ENCODE assay signal across 28 cellular contexts in genomic region chr16:86755571-86756006, GRCh38.
DNase-seq lines count a peak whose midpoint lies in the region; ATAC-seq and TF ChIP-seq lines count a peak whose summit lies in the region.
"Had no signal": no experiment of that assay in that cellular context is flagged by ENCODE, and none has a peak within 500 bp of the region (broad histone marks: within the 10 kb centered on the region; RNA-seq: fewer than 3 reads in every experiment).

No MANE protein-coding gene starts in this region.

- H3K9ac ChIP-seq in trophoblast cell (ENCODE audit: low read length), result no peak overlapping the region

- no peaks in the 10 kb centered on the region for H3K79me1 ChIP-seq in trophoblast cell (ENCODE audit: low read length)

- no peak overlapping the region for H3K4me2 ChIP-seq in trophoblast cell (ENCODE audit: low read length)

- no peak overlapping the region for H2AFZ ChIP-seq in trophoblast cell (ENCODE audit: insufficient read depth, low read length, poor library complexity)

- H3K14ac ChIP-seq in trophoblast cell (ENCODE audit: low read length), result no peak overlapping the region

- H3K79me2 ChIP-seq in trophoblast cell (ENCODE audit: control insufficient read depth, insufficient read depth, low read length, poor library complexity), result no peaks in the 10 kb centered on the region

- H3K9me3 ChIP-seq in right cardiac atrium (ENCODE audit: control insufficient read depth, low read length) (no peaks in the 10 kb centered on the region), trophoblast cell (ENCODE audit: insufficient read depth, low read depth, low read length) (no peaks in the 10 kb centered on the region), vagina (no peaks in the 10 kb centered on the region)
- H3K9me3 ChIP-seq: esophagus squamous epithelium, gastroesophageal sphincter, left lung, Peyer's patch, psoas muscle had no signal

- H3K27me3 ChIP-seq in right cardiac atrium (ENCODE audit: control insufficient read depth, insufficient read depth) (no peaks in the 10 kb centered on the region), trophoblast cell (ENCODE audit: insufficient read depth, low read length) (no peaks in the 10 kb centered on the region), vagina (no peaks in the 10 kb centered on the region)
- H3K27me3 ChIP-seq: Peyer's patch had no signal

- no peak overlapping the region for H4K8ac ChIP-seq in trophoblast cell (ENCODE audit: low read depth, low read length)

- no peak overlapping the region for H3K18ac ChIP-seq in trophoblast cell (ENCODE audit: low read length)

- H3K36me3 ChIP-seq in trophoblast cell (ENCODE audit: control insufficient read depth in 1 of 2, insufficient read depth in 2 of 2, low read length in 2 of 2) (no peaks in the 10 kb centered on the region), vagina (no peaks in the 10 kb centered on the region)
- H3K36me3 ChIP-seq: esophagus squamous epithelium, gastroesophageal sphincter, left lung, Peyer's patch had no signal

- 38% methylated on average over 13 of the region's 13 CpGs for WGBS in right cardiac atrium
- WGBS in trophoblast cell (ENCODE audit: extremely low coverage, insufficient coverage, insufficient read length), result no CpG with 5 or more reads among the region's 13 CpGs

- no peak overlapping the region for H4K91ac ChIP-seq in trophoblast cell (ENCODE audit: low read depth, low read length)

- H2AK5ac ChIP-seq in trophoblast cell (ENCODE audit: low read length), result no peak overlapping the region

- H3K4ac ChIP-seq in trophoblast cell (ENCODE audit: low read depth, low read length), result no peak overlapping the region

- H3K4me1 ChIP-seq in right cardiac atrium (ENCODE audit: control insufficient read depth, insufficient read depth, low read length) (no peaks in the 10 kb centered on the region), trophoblast cell (ENCODE audit: control insufficient read depth in 1 of 2, insufficient read depth in 2 of 2, low read length in 2 of 2) (peaks cover 2 to 8% of the 10 kb centered on the region in 2 experiments), vagina (no peaks in the 10 kb centered on the region)
- H3K4me1 ChIP-seq: left lung, Peyer's patch, psoas muscle had no signal

- H3K27ac ChIP-seq in right cardiac atrium (ENCODE audit: low read length) (peak overlapping the region; percentile 7), trophoblast cell (ENCODE audit: low read depth, low read length) (no peak overlapping the region), vagina (no peak overlapping the region)
- H3K27ac ChIP-seq: esophagus squamous epithelium, gastroesophageal sphincter, left lung, Peyer's patch, psoas muscle had no signal

- no peak overlapping the region for H4K12ac ChIP-seq in trophoblast cell (ENCODE audit: low read depth, low read length)

- DNase-seq in OCI-M1 (lab: John Stamatoyannopoulos, UW) (peak; percentile 32), fibroblast of the aortic adventitia (ENCODE audit: low read depth) (peak; percentile 36), right cardiac atrium (peak; percentile 84 to 95 (median 91)), trophoblast cell (no peak), vagina (ENCODE audit: extremely low spot score in 2 of 2) (no peak)
- DNase-seq: activated CD4-positive, alpha-beta T cell treated with anti-CD3 and anti-CD28 coated beads, Interleukin-2, amount 50 U/mL, for 4 hours; activated gamma-delta T cell treated with Interleukin-2 at 50 U/mL for 16 hours; activated T-cell treated with anti-CD3 and anti-CD28 coated beads, Interleukin-2, amount 50 U/mL, for 48 hours; CD4-positive, alpha-beta T cell; DND-41; esophagus squamous epithelium; H9; midbrain; naive thymus-derived CD8-positive, alpha-beta T cell; NCI-H146; NCI-H2107; NCI-H446; NCI-H748 treated with DMSO at 0.1 percent for 48 hours; nucleus accumbens; substantia nigra had no signal

- peak; percentile 86 to 93 for ATAC-seq in right cardiac atrium
- ATAC-seq in HG03439 (IDR thresholded peaks at IDR 0.05; ENCODE audit: unreplicated experiment), result no peak
- ATAC-seq in HG02885 (IDR thresholded peaks at IDR 0.05; ENCODE audit: poor library complexity, unreplicated experiment), result no peak
- ATAC-seq: activated CD4-positive, CD25-positive, alpha-beta regulatory T cell treated with anti-CD3 and anti-CD28 coated beads, Interleukin-2, amount 50 U/mL, for 24 hours; gastroesophageal sphincter; left lung; naive thymus-derived CD8-positive, alpha-beta T cell; stimulated activated memory B cell treated with anti-CD40 and anti-IgM and Interleukin-4, amounts not matched to agents 10 μg/mL and 1 μg/mL and 100 μg/mL, for 72 hours had no signal

- no peak for TF ChIP-seq POLR2A in vagina (IDR thresholded peaks at IDR 0.05)

- intact Hi-C loops in right cardiac atrium (cut with DNase I), result loop anchor here in 3 of 4 donors (10.0 kb wide), 2 partner anchors 91 to 181 kb away; partner anchors contain the start of gene FOXL1 (in 2 of the 3)
- intact Hi-C loops in vagina (cut with DNase I), result loop anchor here (5.0 kb wide), 1 partner anchor 183 kb away; no protein-coding TSS in a partner anchor

- H3K23ac ChIP-seq in trophoblast cell (ENCODE audit: low read length), result no peak overlapping the region

- no peak for TF ChIP-seq CTCF in fibroblast of the aortic adventitia (IDR thresholded peaks at IDR 0.05; ENCODE audit: insufficient read depth, low read length)
- no peak for TF ChIP-seq CTCF in vagina (IDR thresholded peaks at IDR 0.05)

- H3K4me3 ChIP-seq in fibroblast of the aortic adventitia (ENCODE audit: low read depth, low read length), result no peak overlapping the region
- no peak overlapping the region for H3K4me3 ChIP-seq in right cardiac atrium (ENCODE audit: low read length)
- H3K4me3 ChIP-seq in trophoblast cell (ENCODE audit: low read depth, low read length), result no peak overlapping the region
- H3K4me3 ChIP-seq in vagina, result no peak overlapping the region
- H3K4me3 ChIP-seq: esophagus squamous epithelium, gastroesophageal sphincter, left lung, Peyer's patch, psoas muscle had no signal

- H2BK120ac ChIP-seq in trophoblast cell (ENCODE audit: insufficient read depth, low read length, poor library complexity), result no peak overlapping the region

- no peak overlapping the region for H2BK5ac ChIP-seq in trophoblast cell (ENCODE audit: low read depth, low read length, poor library complexity)

- peak overlapping the region; percentile 24 for H2BK12ac ChIP-seq in trophoblast cell (ENCODE audit: low read length)

Comparison
In these comparisons a context has a peak if more than half of its experiments do, and no peak if none do; other contexts are left out.
1. DNase-seq: peak in OCI-M1 (single experiment), fibroblast of the aortic adventitia (single experiment) and right cardiac atrium (3 of 3); none in trophoblast cell (0 of 2) and vagina (0 of 2).
2. ATAC-seq: peak in right cardiac atrium (2 of 2); none in HG03439 (single experiment) and HG02885 (single experiment).